In genomic region chr1:26831546-26832248, GRCh38 we compare ENCODE assay signal across 1 cellular context.
TF ChIP-seq lines count a peak whose summit lies in the region.

No MANE protein-coding gene starts in this region.

TF ChIP-seq in GM12878, 131 proteins besides CTCF, POLR2A, EP300 and RAD21:
- TF ChIP-seq POLR2AphosphoS5 (IDR thresholded peaks at IDR 0.05; ENCODE audit: low read length): no peak; the same call in 1 of the 2 replicates
- 0 out of 2 replicates have a peak, but pooled peaks have one; percentile 28 for TF ChIP-seq CHD2 (IDR thresholded peaks at IDR 0.05; ENCODE audit: borderline replicate concordance, low read depth, low read length)
- 0 out of 2 replicates have a peak, but pooled peaks have one; percentile 4 for TF ChIP-seq IKZF1 (conservative IDR thresholded peaks at IDR 0.05)
- no peak for TF ChIP-seq CHD4 (IDR thresholded peaks at IDR 0.05)
- 0 out of 2 replicates have a peak, but pooled peaks have one; percentile 38 for TF ChIP-seq HSF1 (IDR thresholded peaks at IDR 0.05; ENCODE audit: low read depth, low read length)
- TF ChIP-seq HCFC1 (IDR thresholded peaks at IDR 0.05; ENCODE audit: low read length): no peak
- no peak for TF ChIP-seq RB1 (IDR thresholded peaks at IDR 0.05; ENCODE audit: borderline replicate concordance)
- TF ChIP-seq FOS (IDR thresholded peaks at IDR 0.05; ENCODE audit: borderline replicate concordance, extremely low read depth, insufficient read length): no peak
- no peak for TF ChIP-seq EGR1 (IDR thresholded peaks at IDR 0.05; ENCODE audit: borderline replicate concordance in 1 of 2, low read depth in 2 of 2, low read length in 2 of 2)
- TF ChIP-seq PKNOX1 (IDR thresholded peaks at IDR 0.05): no peak
- peak; percentile 61 for TF ChIP-seq ZNF24 (IDR thresholded peaks at IDR 0.05)
- no peak for TF ChIP-seq HDAC6 (IDR thresholded peaks at IDR 0.05; ENCODE audit: unreplicated experiment)
